Comparison of ENCODE assay signal across 27 cellular contexts in genomic region chr2:139905624-139906023, GRCh38.
"Had no signal": no experiment of that assay in that cellular context is flagged by ENCODE, and none has a peak within 500 bp of the region (broad histone marks: within the 10 kb centered on the region; RNA-seq: fewer than 3 reads in every experiment).

No MANE protein-coding gene starts in this region.

- FAIRE-seq: urothelium cell line had no signal

- H3K9me3 ChIP-seq: stomach, suprapubic skin, testis, thoracic aorta, thyroid gland, tibial artery, tibial nerve, transverse colon, upper lobe of left lung, upper lobe of right lung, uterus, vagina had no signal

- H3K27me3 ChIP-seq: stomach, suprapubic skin, testis, thyroid gland, tibial artery, tibial nerve, transverse colon, upper lobe of left lung, upper lobe of right lung, uterus, vagina had no signal

- H3K4me1 ChIP-seq: stomach, suprapubic skin, testis, thyroid gland, tibial artery, tibial nerve, upper lobe of left lung, upper lobe of right lung, uterus, vagina had no signal

- DNase-seq: stimulated activated CD4-positive, alpha-beta T cell treated with anti-CD3 and anti-CD28 coated beads, Interleukin-2, amount 100 ng/mL, for 48 hours; stimulated activated CD4-positive, alpha-beta T cell treated with anti-CD3 and anti-CD28 coated beads, Interleukin-4, amount 100 ng/mL, for 1 hour; stimulated activated CD4-positive, alpha-beta T cell treated with anti-CD3 and anti-CD28 coated beads, Interleukin-4, amount 100 ng/mL, for 24 hours; stimulated activated CD4-positive, alpha-beta T cell treated with anti-CD3 and anti-CD28 coated beads, Interleukin-4, amount 100 ng/mL, for 4 hours; stimulated activated CD8-positive, alpha-beta memory T cell treated with anti-CD3 and anti-CD28 coated beads, Interleukin-4, amount 100 ng/mL, for 48 hours; stimulated activated naive B cell treated with anti-CD40 and anti-IgM and Interleukin-4, amounts not matched to agents 10 μg/mL and 1 μg/mL and 100 μg/mL, for 72 hours; stimulated activated naive CD4-positive, alpha-beta T cell; stimulated activated naive CD4-positive, alpha-beta T cell treated with Interleukin-2 at 50 U/mL for 16 hours; stimulated activated naive CD8-positive, alpha-beta T cell treated with anti-CD3 and anti-CD28 coated beads, Interleukin-15, amount 100 ng/mL, for 72 hours; stimulated activated naive CD8-positive, alpha-beta T cell treated with anti-CD3 and anti-CD28 coated beads, Interleukin-15, Interleukin-2, amounts not matched to agents 100 U/mL and 50 U/mL, for 24 hours; stomach; substantia nigra; testis; thyroid gland; tibial artery; transverse colon; trophoblast cell; upper lobe of left lung; upper lobe of right lung; uterus had no signal

- H3K27ac ChIP-seq: stomach, suprapubic skin, testis, thoracic aorta, thyroid gland, tibial artery, tibial nerve, transverse colon, upper lobe of left lung, upper lobe of right lung, uterus, vagina had no signal

- ATAC-seq: stimulated activated effector memory CD8-positive, alpha-beta T cell treated with anti-CD3 and anti-CD28 coated beads, Interleukin-12 subunit alpha, Interleukin-12 subunit beta, amount 100 ng/mL, for 72 hours; stimulated activated memory B cell treated with anti-CD40 and anti-IgM and Interleukin-4, amounts not matched to agents 10 μg/mL and 1 μg/mL and 100 μg/mL, for 72 hours; stimulated activated naive B cell treated with anti-CD40 and anti-IgM and Interleukin-4, amounts not matched to agents 10 μg/mL and 1 μg/mL and 100 μg/mL, for 72 hours; stimulated activated naive CD8-positive, alpha-beta T cell treated with anti-CD3 and anti-CD28 coated beads, Interleukin-15, amount 100 ng/mL, for 72 hours; stimulated activated naive CD8-positive, alpha-beta T cell treated with anti-CD3 and anti-CD28 coated beads, Interleukin-15, Interleukin-2, amounts not matched to agents 100 U/mL and 50 U/mL, for 24 hours; upper lobe of right lung had no signal

- H3K4me3 ChIP-seq: stomach, suprapubic skin, testis, thoracic aorta, thyroid gland, tibial artery, tibial nerve, transverse colon, upper lobe of left lung, upper lobe of right lung, uterus, vagina had no signal

- H3K36me3 ChIP-seq: stomach, suprapubic skin, thoracic aorta, thyroid gland, tibial artery, tibial nerve, transverse colon, upper lobe of left lung, upper lobe of right lung, uterus, vagina had no signal
